Comparison of ENCODE assay signal across 20 cellular contexts in genomic region chr1:3403011-3403345, GRCh38. TPM values are rescaled to one million over a fixed set of nuclear protein-coding genes. Genes with fewer than 3 reads are reported as not detected.
A peak's percentile ranks its signal among the peaks of the same experiment; 100 is the strongest.
DNase-seq lines count a peak whose midpoint lies in the region; ATAC-seq and TF ChIP-seq lines count a peak whose summit lies in the region.
"Had no signal": no experiment of that assay in that cellular context is flagged by ENCODE, and none has a peak within 500 bp of the region (broad histone marks: within the 10 kb centered on the region; RNA-seq: fewer than 3 reads in every experiment).

No MANE protein-coding gene starts in this region.

- no peaks in the 10 kb centered on the region for H3K36me3 ChIP-seq in BLaER1 treated with 17β-estradiol and CSF1 and Interleukin-3, amounts not matched to agents 10 nM and 100 nM
- H3K36me3 ChIP-seq in HEK293 (ENCODE audit: control insufficient read depth in 2 of 2, insufficient read depth in 1 of 2, low read length in 2 of 2) (peaks cover 0 to 37% of the 10 kb centered on the region in 2 experiments; a peak in 1 of 3 replicates), thoracic aorta (peaks cover 32% of the 10 kb centered on the region)

- TF ChIP-seq CTCF in HEK293 (tag by site-specific recombination; IDR thresholded peaks at IDR 0.05) (no peak), WTC11 (IDR thresholded peaks at IDR 0.05) (no peak), thoracic aorta (IDR thresholded peaks at IDR 0.05) (no peak)

- peak overlapping the region; percentile 79 to 99 (median 91) for H3K4me2 ChIP-seq in BLaER1 treated with 17β-estradiol and CSF1 and Interleukin-3, amounts not matched to agents 10 nM and 100 nM
- H3K4me2 ChIP-seq: KMS-11, PC-9 had no signal

- H3K27me3 ChIP-seq in BLaER1 treated with 17β-estradiol and CSF1 and Interleukin-3, amounts not matched to agents 10 nM and 100 nM, result peaks cover 21 to 73% (median 55%) of the 10 kb centered on the region in 11 experiments
- H3K27me3 ChIP-seq in thoracic aorta (replicated peaks; ENCODE audit: insufficient read depth), result no peaks in the 10 kb centered on the region

- H3K9me3 Mint-ChIP-seq in WTC11, result no peaks in the 10 kb centered on the region
- H3K9me3 Mint-ChIP-seq in activated T-cell treated with anti-CD3 and anti-CD28 coated beads, Interleukin-2, amount 50 U/mL, for 4 hours, result no peaks in the 10 kb centered on the region
- H3K9me3 Mint-ChIP-seq: IgD-negative memory B cell had no signal

- no peaks in the 10 kb centered on the region for H3K27me3 Mint-ChIP-seq in WTC11 (ENCODE audit: low read depth)
- no peaks in the 10 kb centered on the region for H3K27me3 Mint-ChIP-seq in activated T-cell treated with anti-CD3 and anti-CD28 coated beads, Interleukin-2, amount 50 U/mL, for 4 hours (ENCODE audit: low read depth)
- H3K27me3 Mint-ChIP-seq: B cell, IgD-negative memory B cell had no signal

- no peak overlapping the region for H3K27ac ChIP-seq in BLaER1 treated with 17β-estradiol and CSF1 and Interleukin-3, amounts not matched to agents 10 nM and 100 nM
- peak overlapping the region; percentile 100 for H3K27ac ChIP-seq in HEK293 (ENCODE audit: extremely low read depth, low read depth, low read length)
- H3K27ac ChIP-seq in thoracic aorta, result peak overlapping the region; percentile 35 to 64
- H3K27ac ChIP-seq in substantia nigra (ENCODE audit: low read depth, low read length, poor library complexity, severe bottlenecking), result no peak overlapping the region
- H3K27ac ChIP-seq: HL-60, KMS-11, PC-9 had no signal

- POLR2A ChIA-PET in HEK293 (lab: Yijun Ruan, JAX), result interaction anchor here (1.4 kb wide), 1 partner anchor 17 kb away, joined by 4 read pairs; no protein-coding TSS in a partner anchor
- POLR2A ChIA-PET in WTC11 (lab: Charles Lee), result interaction anchor here (0.6 kb wide), 1 partner anchor 483 kb away, joined by 3 read pairs; no protein-coding TSS in a partner anchor

- H3K4me1 Mint-ChIP-seq in WTC11, result no peaks in the 10 kb centered on the region
- no peaks in the 10 kb centered on the region for H3K4me1 Mint-ChIP-seq in activated T-cell treated with anti-CD3 and anti-CD28 coated beads, Interleukin-2, amount 50 U/mL, for 4 hours (ENCODE audit: low read depth)
- H3K4me1 Mint-ChIP-seq: B cell, IgD-negative memory B cell had no signal

- no peaks in the 10 kb centered on the region for H3K36me3 Mint-ChIP-seq in WTC11
- no peaks in the 10 kb centered on the region for H3K36me3 Mint-ChIP-seq in activated T-cell treated with anti-CD3 and anti-CD28 coated beads, Interleukin-2, amount 50 U/mL, for 4 hours (ENCODE audit: insufficient read depth)
- H3K36me3 Mint-ChIP-seq: IgD-negative memory B cell had no signal

- ATAC-seq in WTC11, result no peak
- ATAC-seq in thoracic aorta (ENCODE audit: insufficient number of reproducible peaks, low FRiP score, low read depth), result no peak
- no peak for ATAC-seq in activated T-cell treated with anti-CD3 and anti-CD28 coated beads, Interleukin-2, amount 50 U/mL, for 4 hours

- no peak overlapping the region for H3K27ac Mint-ChIP-seq in WTC11
- H3K27ac Mint-ChIP-seq: B cell, IgD-negative memory B cell had no signal

- peaks cover 0 to 74% (median 42%) of the 10 kb centered on the region in 11 experiments; a peak in 17 of 22 replicates for H4K20me1 ChIP-seq in BLaER1 treated with 17β-estradiol and CSF1 and Interleukin-3, amounts not matched to agents 10 nM and 100 nM

- DNase-seq in WTC11 (ENCODE audit: low spot score), result no peak
- DNase-seq in thoracic aorta (ENCODE audit: low spot score), result no peak
- no peak for DNase-seq in activated T-cell treated with anti-CD3 and anti-CD28 coated beads, Interleukin-2, amount 50 U/mL, for 4 hours
- DNase-seq in substantia nigra (lab: John Stamatoyannopoulos, UW), result no peak
- no peak for DNase-seq in stimulated activated CD4-positive, alpha-beta T cell treated with anti-CD3 and anti-CD28 coated beads, Interleukin-12 subunit alpha, Interleukin-12 subunit beta, amount 100 ng/mL, for 4 hours
- DNase-seq: HCEC 1CT, MM.1S, NCI-H187 treated with DMSO at 0.1 percent for 48 hours, NCI-H446 treated with DMSO at 0.1 percent for 48 hours, NCI-H526, SHP77, T-helper 1 cell had no signal

- peak overlapping the region in 6 of 11 experiments; percentile 13 to 54 (median 27); a peak in 5 of 22 replicates for H3K9ac ChIP-seq in BLaER1 treated with 17β-estradiol and CSF1 and Interleukin-3, amounts not matched to agents 10 nM and 100 nM
- H3K9ac ChIP-seq: KMS-11 had no signal

- H3K9me3 ChIP-seq in BLaER1 treated with 17β-estradiol and CSF1 and Interleukin-3, amounts not matched to agents 10 nM and 100 nM (replicated peaks in 1 of 11), result no peaks in the 10 kb centered on the region
- no peaks in the 10 kb centered on the region for H3K9me3 ChIP-seq in HEK293 (ENCODE audit: control insufficient read depth, insufficient read depth, low read depth, low read length)
- no peaks in the 10 kb centered on the region for H3K9me3 ChIP-seq in thoracic aorta

- peaks cover 19 to 59% (median 52%) of the 10 kb centered on the region in 10 experiments for H3K4me1 ChIP-seq in BLaER1 treated with 17β-estradiol and CSF1 and Interleukin-3, amounts not matched to agents 10 nM and 100 nM
- H3K4me1 ChIP-seq in HEK293 (ENCODE audit: control insufficient read depth, insufficient read depth, low read length), result peaks cover 36% of the 10 kb centered on the region
- peaks cover 28 to 60% of the 10 kb centered on the region in 2 donors for H3K4me1 ChIP-seq in thoracic aorta (ENCODE audit: control insufficient read depth in 1 of 2, low read depth in 2 of 2)

- H3K4me3 ChIP-seq in BLaER1 treated with 17β-estradiol and CSF1 and Interleukin-3, amounts not matched to agents 10 nM and 100 nM, result peak overlapping the region in 6 of 10 experiments; percentile 1 to 49 (median 24); a peak in 7 of 20 replicates
- H3K4me3 ChIP-seq in HEK293 (ENCODE audit: low read depth, low read length) (no peak overlapping the region), thoracic aorta (no peak overlapping the region)
- H3K4me3 ChIP-seq: PC-9 had no signal

- CTCF ChIA-PET in HEK293 (lab: Yijun Ruan, JAX), result interaction anchor here (1.2 kb wide), 2 partner anchors 16 to 17 kb away, joined by 4 read pairs; no protein-coding TSS in a partner anchor
- CTCF ChIA-PET in WTC11 (lab: Charles Lee), result interaction anchor here (0.6 to 2.5 kb wide), 19 partner anchors 9 to 382 kb away, joined by 3 to 17 read pairs (median 5); partner anchors contain the start of gene ACTRT2

- no peak overlapping the region for H3K4me3 Mint-ChIP-seq in WTC11
- H3K4me3 Mint-ChIP-seq in activated T-cell treated with anti-CD3 and anti-CD28 coated beads, Interleukin-2, amount 50 U/mL, for 4 hours, result no peak overlapping the region
- H3K4me3 Mint-ChIP-seq: B cell, IgD-negative memory B cell had no signal

TF ChIP-seq in HEK293, 187 proteins besides CTCF, POLR2A, EP300 and RAD21 (continues in another document):
- TF ChIP-seq OVOL3 (tag by site-specific recombination; IDR thresholded peaks at IDR 0.05) (no peak), ZNF114 (tag by site-specific recombination; IDR thresholded peaks at IDR 0.05) (no peak), KLF1 (tag by site-specific recombination; IDR thresholded peaks at IDR 0.05) (no peak; the same call in none of the 2 replicates), ZNF626 (tag by site-specific recombination; IDR thresholded peaks at IDR 0.05) (no peak), ZNF639 (tag by site-specific recombination; IDR thresholded peaks at IDR 0.05) (no peak)

TF ChIP-seq in WTC11, 78 proteins besides CTCF, POLR2A, EP300 and RAD21:
- peak; percentile 35; the same call in 1 of the 2 replicates for TF ChIP-seq ZNF423 (CRISPR knock-in tag; IDR thresholded peaks at IDR 0.05)
- TF ChIP-seq NR1H2 (CRISPR knock-in tag; IDR thresholded peaks at IDR 0.05), result no peak

RNA-seq across cellular contexts. Expression of gene ARHGEF16, which starts 51.5 kb away (rescaled TPM):
- total RNA-seq in WTC11 (2021) (15.5 to 17.2 TPM (median 16.1 TPM) in 3 replicates), thoracic aorta (1 to 10 TPM; 1.6 to 2.4 TPM)
- total RNA-seq in activated T-cell treated with anti-CD3 and anti-CD28 coated beads, Interleukin-2, amount 50 U/mL, for 4 hours, result under 1 TPM in 2 of 3 donors, not detected in 1; 0.13 to 0.15 TPM
- total RNA-seq: RPMI7951 had no signal

Comparison
In these comparisons a context has a peak if more than half of its experiments do, and no peak if none do; other contexts are left out.
1. H3K27ac ChIP-seq: peak in HEK293 (single experiment) and thoracic aorta (2 of 2); none in BLaER1 treated with 17β-estradiol and CSF1 and Interleukin-3, amounts not matched to agents 10 nM and 100 nM (0 of 11) and substantia nigra (single experiment).
2. H3K4me3 ChIP-seq: peak in BLaER1 treated with 17β-estradiol and CSF1 and Interleukin-3, amounts not matched to agents 10 nM and 100 nM (6 of 10); none in HEK293 (single experiment) and thoracic aorta (single experiment).